12 cellular contexts compared by ENCODE assay signal in genomic region chr6:49645139-49645538, GRCh38. TPM values are rescaled to one million over a fixed set of nuclear protein-coding genes. Genes with fewer than 3 reads are reported as not detected.
"Had no signal": no experiment of that assay in that cellular context is flagged by ENCODE, and none has a peak within 500 bp of the region (broad histone marks: within the 10 kb centered on the region; RNA-seq: fewer than 3 reads in every experiment).

No MANE protein-coding gene starts in this region.

- H2AFZ ChIP-seq: GM23248, GM23338 had no signal

- H3K4me3 Mint-ChIP-seq: GM23338, H9, HFFc6 had no signal

- DNase-seq: GM23248, GOT3, H7, H9, HCEC 1CT, HFFc6 had no signal

- H3K9me3 Mint-ChIP-seq: GM23338, H9 had no signal

- FAIRE-seq: H1, H54 had no signal

- H3K9me3 ChIP-seq: HAP-1 had no signal

- H3K4me1 Mint-ChIP-seq: GM23338, H9 had no signal

- H3K27ac Mint-ChIP-seq: GM23338, H9, HFFc6 had no signal

- H3K27ac ChIP-seq: GM23248 had no signal

- H3K9ac ChIP-seq: GM23248 had no signal

- ATAC-seq: GM23338, HCT116 had no signal

- H3K4me1 ChIP-seq: HAP-1 had no signal

- H3K36me3 ChIP-seq: HAP-1 had no signal

- H3K4me3 ChIP-seq: GM23248, GM23338, HAP-1 had no signal

- H3K4me2 ChIP-seq: GM23338 had no signal

RNA-seq across cellular contexts. Expression of gene RHAG, which starts 8.5 kb away (rescaled TPM):
- total RNA-seq: GM23248, GM23338, H1, H4, H9, HFFc6 had no signal
- polyA plus RNA-seq: GM23248, GM23338, H1 had no signal
